ENCODE assay signal across 16 cellular contexts in the genomic region with DNA sequence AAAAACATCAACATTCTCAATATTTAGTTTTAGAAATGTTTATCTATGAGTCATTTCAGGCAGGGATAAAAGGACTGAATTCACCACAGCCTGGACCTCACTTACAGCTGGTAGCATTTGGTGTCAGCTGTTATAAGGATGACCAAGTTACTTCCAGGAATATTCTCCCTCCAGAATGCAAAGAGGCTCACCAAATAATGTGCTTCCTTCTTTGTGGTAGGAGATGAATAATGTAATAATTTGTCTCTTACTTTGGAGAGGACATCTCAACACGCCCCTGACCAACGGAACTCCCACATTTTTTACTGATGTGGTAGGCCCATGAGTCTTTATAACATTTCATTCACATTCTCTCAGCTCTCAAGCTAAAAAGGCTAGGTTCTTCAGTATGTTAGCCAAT.
DNase-seq lines count a peak whose midpoint lies in the region; ATAC-seq, FAIRE-seq and TF ChIP-seq lines count a peak whose summit lies in the region.
"Had no signal": no experiment of that assay in that cellular context is flagged by ENCODE, and none has a peak within 500 bp of the region (broad histone marks: within the 10 kb centered on the region; RNA-seq: fewer than 3 reads in every experiment).

No MANE protein-coding gene starts in this region.

- H4K5ac ChIP-seq in IMR-90 (ENCODE audit: low read depth, low read length), result no peak overlapping the region

- no peak for FAIRE-seq in RCC 7860 (lab: Jason Lieb, UNC)
- FAIRE-seq: K562 had no signal

- no CpG with 5 or more reads among the region's 2 CpGs for WGBS in IMR-90 (ENCODE audit: extremely low coverage in 2 of 2, insufficient read length in 1 of 2), 2 experiments

- peaks cover 3% of the 10 kb centered on the region; the same call in 1 of the 2 replicates for H3K9me1 ChIP-seq in IMR-90 (ENCODE audit: insufficient read depth, low read length)

- H3K56ac ChIP-seq in IMR-90 (ENCODE audit: extremely low read depth, insufficient read depth, low read length), result no peak overlapping the region

- peak overlapping the region; percentile 72 for H2BK5ac ChIP-seq in IMR-90 (ENCODE audit: low read depth, low read length, poor library complexity, severe bottlenecking)

- no peak overlapping the region for H3K23ac ChIP-seq in IMR-90 (ENCODE audit: low read depth, low read length)

- no peak overlapping the region for H3K14ac ChIP-seq in IMR-90 (replicated peaks; ENCODE audit: low read depth, low read length)

- POLR2A ChIA-PET in IMR-90 (lab: Charles Lee; ENCODE audit: unreplicated experiment), result interaction anchor here (0.6 kb wide), 2 partner anchors 851 to 1079 kb away, joined by 4 read pairs; a partner anchor contains a TSS

- peak overlapping the region; percentile 40; the same call in 1 of the 2 replicates for H2BK20ac ChIP-seq in IMR-90 (ENCODE audit: low read depth, low read length)

- peak overlapping the region; percentile 31; the same call in 1 of the 2 replicates for H2BK120ac ChIP-seq in IMR-90 (ENCODE audit: low read depth, low read length)

- H3K9ac ChIP-seq in IMR-90 (ENCODE audit: low read depth, low read length), result no peak overlapping the region

- CTCF ChIA-PET in IMR-90 (lab: Yijun Ruan, JAX), result interaction anchor here (0.6 to 0.8 kb wide), 3 partner anchors 46 to 899 kb away, joined by 4 read pairs; no protein-coding TSS in a partner anchor

- H3K27me3 ChIP-seq in IMR-90 (ENCODE audit: control insufficient read depth, insufficient read depth, low read length), result no peaks in the 10 kb centered on the region
- H3K27me3 ChIP-seq in left lung, result no peaks in the 10 kb centered on the region
- H3K27me3 ChIP-seq: vagina had no signal

- H4K91ac ChIP-seq in IMR-90 (ENCODE audit: insufficient read depth, low read depth, low read length), result no peak overlapping the region

- in situ Hi-C loops in IMR-90 (cut with MboI; ENCODE audit: low sequenced_read_pairs), result no loop called here

- H2AK9ac ChIP-seq in IMR-90 (replicated peaks; ENCODE audit: low read depth, low read length, poor library complexity), result no peak overlapping the region

- dilution Hi-C loops in IMR-90 (cut with HindIII; ENCODE audit: low sequenced_read_pairs, unreplicated experiment), result no loop called here

- no peak for TF ChIP-seq RAD21 in IMR-90 (IDR thresholded peaks at IDR 0.05; ENCODE audit: low read length)

- H4K20me1 ChIP-seq in IMR-90 (ENCODE audit: insufficient read depth, low read length), result no peaks in the 10 kb centered on the region

- H3K4ac ChIP-seq in IMR-90 (ENCODE audit: low read depth, low read length), result no peak overlapping the region; the same call in 1 of the 2 replicates

- no TSS peak for BruUV-seq in IMR-90 (replicated peaks; lab: Mats Ljungman, UMichigan)

- no peaks in the 10 kb centered on the region for H3K79me1 ChIP-seq in IMR-90 (ENCODE audit: low read depth in 1 of 2, low read length in 2 of 2)

- no peak overlapping the region for H3K18ac ChIP-seq in IMR-90 (ENCODE audit: low read depth, low read length)

- no peak overlapping the region for H3K4me2 ChIP-seq in IMR-90 (ENCODE audit: low read depth, low read length)

- intact Hi-C loops in IMR-90 (cut with micrococcal nuclease) (loop anchor here (5.0 kb wide), 1 partner anchor 185 kb away; no protein-coding TSS in a partner anchor), left lung (cut with DNase I) (no loop called here)

- no peak for TF ChIP-seq POLR2A in IMR-90 (IDR thresholded peaks at IDR 0.05; ENCODE audit: low read depth, low read length)

- H2BK15ac ChIP-seq in IMR-90 (ENCODE audit: low read depth, low read length), result no peak overlapping the region

- H3K9me3 ChIP-seq in IMR-90 (ENCODE audit: control insufficient read depth, insufficient read depth, low read length), result no peaks in the 10 kb centered on the region
- H3K9me3 ChIP-seq in left lung, result peaks cover 0 to 2% of the 10 kb centered on the region in 2 donors
- H3K9me3 ChIP-seq: vagina had no signal

- no peak overlapping the region for H3K4me3 ChIP-seq in IMR-90 (ENCODE audit: insufficient read depth, low read depth, low read length)
- no peak overlapping the region for H3K4me3 ChIP-seq in left lung
- H3K4me3 ChIP-seq: K562, vagina had no signal

- H3K27ac ChIP-seq in IMR-90 (ENCODE audit: insufficient read depth, low read length) (no peak overlapping the region), left lung (no peak overlapping the region)
- H3K27ac ChIP-seq: vagina had no signal

- DNase-seq in AG08395 (ENCODE audit: low spot score), result peak; percentile 51
- peak; percentile 74 for DNase-seq in IMR-90
- peak; percentile 24 for DNase-seq in dedifferentiated amniotic fluid mesenchymal stem cell (ENCODE audit: extremely low spot score)
- no peak for DNase-seq in left lung
- DNase-seq in HuH-7 (ENCODE audit: low spot score), result no peak
- no peak for DNase-seq in NCI-H2029 treated with DMSO at 0.1 percent for 48 hours (lab: John Stamatoyannopoulos, UW)
- DNase-seq in NCI-H128 (lab: John Stamatoyannopoulos, UW; ENCODE audit: unreplicated experiment), result no peak
- no peak for DNase-seq in RCC 7860 (ENCODE audit: low spot score)
- DNase-seq: ACHN; activated naive CD8-positive, alpha-beta T cell treated with anti-CD3 and anti-CD28 coated beads, Interleukin-2, amount 10 ng/mL, durations not matched to agents 7 days and 5 days; cortex of kidney; NCI-H524 treated with DMSO at 0.1 percent for 48 hours; stimulated activated naive CD4-positive, alpha-beta T cell treated with Interleukin-2 at 50 U/mL for 16 hours had no signal

- H3K36me3 ChIP-seq in IMR-90 (ENCODE audit: control insufficient read depth, insufficient read depth, low read length), result no peaks in the 10 kb centered on the region
- H3K36me3 ChIP-seq in left lung, result no peaks in the 10 kb centered on the region
- H3K36me3 ChIP-seq: vagina had no signal

- ATAC-seq in IMR-90 (ENCODE audit: low read depth) (peak; percentile 83), left lung (peak; percentile 25)
- ATAC-seq: esophagus mucosa, K562 had no signal

- no peak overlapping the region for H2AK5ac ChIP-seq in IMR-90 (ENCODE audit: low read depth, low read length)

- H2AFZ ChIP-seq in IMR-90 (replicated peaks; ENCODE audit: low read length, poor library complexity), result no peak overlapping the region

- TF ChIP-seq CTCF in IMR-90 (conservative IDR thresholded peaks at IDR 0.05; ENCODE audit: low read depth, low read length) (no peak), left lung (IDR thresholded peaks at IDR 0.05) (no peak)

- no peaks in the 10 kb centered on the region; the same call in 1 of the 2 replicates for H3K4me1 ChIP-seq in IMR-90 (ENCODE audit: control insufficient read depth, insufficient read depth, low read length)
- no peaks in the 10 kb centered on the region for H3K4me1 ChIP-seq in left lung
- H3K4me1 ChIP-seq: vagina had no signal

- no peak overlapping the region for H4K8ac ChIP-seq in IMR-90 (ENCODE audit: low read depth in 2 of 2, low read length in 2 of 2)

TF ChIP-seq in IMR-90, 13 proteins besides CTCF, POLR2A, EP300 and RAD21:
- TF ChIP-seq MAZ (IDR thresholded peaks at IDR 0.05; ENCODE audit: borderline replicate concordance, low read depth, low read length) (no peak), RFX5 (IDR thresholded peaks at IDR 0.05; ENCODE audit: low read depth, low read length) (no peak), RCOR1 (IDR thresholded peaks at IDR 0.05; ENCODE audit: insufficient replicate concordance, low read length) (no peak)
- TF ChIP-seq, protein P1, sequence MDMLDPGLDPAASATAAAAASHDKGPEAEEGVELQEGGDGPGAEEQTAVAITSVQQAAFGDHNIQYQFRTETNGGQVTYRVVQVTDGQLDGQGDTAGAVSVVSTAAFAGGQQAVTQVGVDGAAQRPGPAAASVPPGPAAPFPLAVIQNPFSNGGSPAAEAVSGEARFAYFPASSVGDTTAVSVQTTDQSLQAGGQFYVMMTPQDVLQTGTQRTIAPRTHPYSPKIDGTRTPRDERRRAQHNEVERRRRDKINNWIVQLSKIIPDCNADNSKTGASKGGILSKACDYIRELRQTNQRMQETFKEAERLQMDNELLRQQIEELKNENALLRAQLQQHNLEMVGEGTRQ (IDR thresholded peaks at IDR 0.05; ENCODE audit: low read depth, low read length), result no peak

Comparison
In these comparisons a context has a peak if more than half of its experiments do, and no peak if none do; other contexts are left out.
1. DNase-seq: peak in AG08395 (single experiment), IMR-90 (single experiment) and dedifferentiated amniotic fluid mesenchymal stem cell (single experiment); none in left lung (0 of 2), HuH-7 (single experiment), NCI-H2029 treated with DMSO at 0.1 percent for 48 hours (single experiment), NCI-H128 (single experiment) and RCC 7860 (single experiment).